Comparison of ENCODE assay signal across 8 cellular contexts in the genomic region with DNA sequence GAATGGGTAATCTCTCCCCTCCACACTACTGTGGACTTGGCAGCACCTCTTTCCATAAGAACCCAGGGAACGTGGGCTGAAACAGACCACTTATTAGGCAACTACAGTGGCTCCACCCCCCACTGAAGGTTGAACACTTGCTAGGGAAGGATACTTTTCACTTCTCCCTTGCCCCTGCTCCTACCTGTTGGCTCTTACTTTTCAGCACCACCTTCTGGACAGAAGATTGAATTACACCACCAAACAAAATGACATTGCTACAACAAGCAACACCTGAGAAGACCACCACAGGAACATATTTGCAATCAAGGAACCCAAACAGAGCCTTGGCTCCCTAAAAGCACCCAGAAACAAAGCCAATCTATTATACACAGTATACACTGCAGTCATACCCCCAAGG.
A peak's percentile ranks its signal among the peaks of the same experiment; 100 is the strongest.
DNase-seq lines count a peak whose midpoint lies in the region; ATAC-seq lines count a peak whose summit lies in the region.

No MANE protein-coding gene starts in this region.

- H3K27ac ChIP-seq in iPS DF 6.9 (ENCODE audit: low read length): no peak overlapping the region

- peak; percentile 48 for DNase-seq in COLO829 (ENCODE audit: low spot score)
- peak; percentile 37 for DNase-seq in SK-MEL-5 (ENCODE audit: low read depth, low spot score)
- DNase-seq in iPS DF 6.9 (ENCODE audit: low read depth, low spot score): peak; percentile 35
- no peak for DNase-seq in activated CD8-positive, alpha-beta memory T cell treated with anti-CD3 and anti-CD28 coated beads for 24 hours
- DNase-seq in SW 1271 (lab: John Stamatoyannopoulos, UW): no peak
- no peak for DNase-seq in DMS79 treated with DMSO at 0.1 percent for 48 hours (lab: John Stamatoyannopoulos, UW)

- ATAC-seq in GM21786 (IDR thresholded peaks at IDR 0.05; ENCODE audit: unreplicated experiment) (peak; percentile 47), GM19023 (IDR thresholded peaks at IDR 0.05; ENCODE audit: unreplicated experiment) (no peak)

- H3K27me3 ChIP-seq in iPS DF 6.9 (ENCODE audit: control insufficient read depth, insufficient read depth, low read length): no peaks in the 10 kb centered on the region

- H3K36me3 ChIP-seq in iPS DF 6.9 (ENCODE audit: control insufficient read depth, insufficient read depth, low read length): no peaks in the 10 kb centered on the region

- no CpG with 5 or more reads among the region's 1 CpG for WGBS in iPS DF 6.9 (ENCODE audit: insufficient coverage, insufficient read length)

- no peaks in the 10 kb centered on the region for H3K4me1 ChIP-seq in iPS DF 6.9 (ENCODE audit: control insufficient read depth, insufficient read depth, low read length)

- H3K4me3 ChIP-seq in iPS DF 6.9 (ENCODE audit: low read length): no peak overlapping the region

- in situ Hi-C loops in SK-MEL-5 (cut with HindIII; ENCODE audit: low pct_unique_long_range_greater_than_20kb, low sequenced_read_pairs): no loop called here

- H3K9me3 ChIP-seq in iPS DF 6.9 (ENCODE audit: control insufficient read depth, insufficient read depth, low read length): no peaks in the 10 kb centered on the region

Comparison
In these comparisons a context has a peak if more than half of its experiments do, and no peak if none do; other contexts are left out.
1. DNase-seq: peak in COLO829 (single experiment), SK-MEL-5 (single experiment) and iPS DF 6.9 (single experiment); none in activated CD8-positive, alpha-beta memory T cell treated with anti-CD3 and anti-CD28 coated beads for 24 hours (single experiment), SW 1271 (0 of 2) and DMS79 treated with DMSO at 0.1 percent for 48 hours (single experiment).